ENCODE assay signal across 8 cellular contexts in genomic region chr1:104648269-104648691, GRCh38.
DNase-seq lines count a peak whose midpoint lies in the region; ATAC-seq and TF ChIP-seq lines count a peak whose summit lies in the region.

No MANE protein-coding gene starts in this region.

- H3K27me3 ChIP-seq in HL-60 (ENCODE audit: insufficient read depth, poor library complexity, severe bottlenecking) = no peaks in the 10 kb centered on the region

- H3K4me3 ChIP-seq in HL-60 (replicated peaks; ENCODE audit: insufficient read depth, low read length) = no peak overlapping the region

- ATAC-seq in GM19023 (IDR thresholded peaks at IDR 0.05; ENCODE audit: unreplicated experiment) (peak; percentile 57), HG02588 (IDR thresholded peaks at IDR 0.05; ENCODE audit: unreplicated experiment) (no peak), HG03025 (IDR thresholded peaks at IDR 0.05; ENCODE audit: low FRiP score, unreplicated experiment) (no peak)

- DNase-seq in A172 (ENCODE audit: low spot score) (peak; percentile 37), HL-60 (ENCODE audit: low read depth in 1 of 2, low spot score in 1 of 2) (no peak), NOMO-1 treated with DMSO at 0.1 percent for 48 hours (lab: John Stamatoyannopoulos, UW; ENCODE audit: unreplicated experiment) (peak; percentile 82), germinal center (ENCODE audit: low spot score) (peak; percentile 3), medulla oblongata (ENCODE audit: extremely low spot score) (no peak)

- TF ChIP-seq CTCF in HL-60 (IDR thresholded peaks at IDR 0.05; ENCODE audit: insufficient read depth, low read length) = peak; percentile 10

- no peak overlapping the region for H3K27ac ChIP-seq in HL-60 (replicated peaks)

Comparison
In these comparisons a context has a peak if more than half of its experiments do, and no peak if none do; other contexts are left out.
1. DNase-seq: peak in A172 (single experiment), NOMO-1 treated with DMSO at 0.1 percent for 48 hours (single experiment) and germinal center (single experiment); none in HL-60 (0 of 2) and medulla oblongata (single experiment).